ENCODE assay signal across 25 cellular contexts in genomic region chr1:203081465-203082355, GRCh38. TPM values are rescaled to one million over a fixed set of nuclear protein-coding genes. Genes with fewer than 3 reads are reported as not detected.
DNase-seq lines count a peak whose midpoint lies in the region; ATAC-seq, FAIRE-seq and TF ChIP-seq lines count a peak whose summit lies in the region.
"Had no signal": no experiment of that assay in that cellular context is flagged by ENCODE, and none has a peak within 500 bp of the region (broad histone marks: within the 10 kb centered on the region; RNA-seq: fewer than 3 reads in every experiment).

No MANE protein-coding gene starts in this region.

- BruUV-seq in PC-3 (replicated peaks; lab: Mats Ljungman, UMichigan), result no TSS peak

- FAIRE-seq in bronchial epithelial cell (lab: Jason Lieb, UNC), result peak; percentile 18
- FAIRE-seq: GM12892 had no signal

- peaks cover 21% of the 10 kb centered on the region for H3K4me1 Mint-ChIP-seq in mesothelial cell of epicardium
- H3K4me1 Mint-ChIP-seq in stimulated activated naive B cell treated with anti-CD40 and anti-IgM and Interleukin-4, amounts not matched to agents 10 μg/mL and 1 μg/mL and 100 μg/mL, for 72 hours, result peaks cover 3 to 6% of the 10 kb centered on the region in 2 donors

- no peaks in the 10 kb centered on the region for H3K9me2 ChIP-seq in PC-3 (replicated peaks; ENCODE audit: low read length)

- H3K27me3 ChIP-seq in PC-3 (ENCODE audit: low read length) (peaks cover 22% of the 10 kb centered on the region), bronchial epithelial cell (ENCODE audit: control insufficient read depth, insufficient read depth, low read length) (peaks cover 5% of the 10 kb centered on the region)
- H3K27me3 ChIP-seq: testis had no signal

- H3K79me2 ChIP-seq in PC-3 (ENCODE audit: low read length), result no peaks in the 10 kb centered on the region

- H3K36me3 ChIP-seq in PC-3 (ENCODE audit: low read depth, low read length) (no peaks in the 10 kb centered on the region), bronchial epithelial cell (ENCODE audit: control insufficient read depth, insufficient read depth, low read length) (no peaks in the 10 kb centered on the region)

- peaks cover 34% of the 10 kb centered on the region for H3K27me3 Mint-ChIP-seq in mesothelial cell of epicardium (ENCODE audit: low read depth)
- peaks cover 16 to 36% of the 10 kb centered on the region in 2 donors for H3K27me3 Mint-ChIP-seq in stimulated activated naive B cell treated with anti-CD40 and anti-IgM and Interleukin-4, amounts not matched to agents 10 μg/mL and 1 μg/mL and 100 μg/mL, for 72 hours

- TF ChIP-seq CTCF in PC-3 (conservative IDR thresholded peaks at IDR 0.05; ENCODE audit: low read depth, low read length) (no peak), bronchial epithelial cell (IDR thresholded peaks at IDR 0.05; ENCODE audit: insufficient read depth, low read length, severe bottlenecking) (no peak), mesothelial cell of epicardium (IDR thresholded peaks at IDR 0.05; ENCODE audit: unreplicated experiment) (no peak)

- H3K9ac ChIP-seq in PC-3 (ENCODE audit: low read length), result no peak overlapping the region

- H3K27ac ChIP-seq in PC-3 (ENCODE audit: low read length), result no peak overlapping the region
- H3K27ac ChIP-seq: foreskin keratinocyte, RWPE1, testis, VCaP had no signal

- DNase-seq in PC-3 (no peak), bronchial epithelial cell (ENCODE audit: low read depth) (no peak), mesothelial cell of epicardium (ENCODE audit: low spot score in 2 of 2, unreplicated experiment in 2 of 2) (no peak), midbrain (lab: John Stamatoyannopoulos, UW) (no peak), SKM-1 (lab: John Stamatoyannopoulos, UW; ENCODE audit: unreplicated experiment) (no peak)
- DNase-seq in stimulated activated naive B cell treated with anti-CD40 and anti-IgM and Interleukin-4, amounts not matched to agents 10 μg/mL and 1 μg/mL and 100 μg/mL, for 72 hours, result no peak
- DNase-seq in NK-92 treated with Interleukin-12 subunit alpha and Interleukin-12 subunit beta, amount 100 ng/mL, for 24 hours (lab: John Stamatoyannopoulos, UW), result no peak
- DNase-seq: effector CD8-positive, alpha-beta T cell; foreskin keratinocyte; NCI-H1092 treated with DMSO at 0.1 percent for 48 hours; NCI-H187 treated with DMSO at 0.1 percent for 48 hours; NCI-H526 treated with DMSO at 0.1 percent for 48 hours; stimulated activated CD4-positive, alpha-beta T cell treated with anti-CD3 and anti-CD28 coated beads, Interleukin-2, amount 100 ng/mL, for 48 hours; stimulated activated naive CD4-positive, alpha-beta T cell; T-helper 2 cell; testis had no signal

- H3K4me2 ChIP-seq in PC-3 (ENCODE audit: low read length), result no peak overlapping the region

- intact Hi-C loops in PC-3 (cut with micrococcal nuclease), result no loop called here

- H3K27ac Mint-ChIP-seq in mesothelial cell of epicardium, result peak overlapping the region; percentile 66
- peak overlapping the region; percentile 14 for H3K27ac Mint-ChIP-seq in stimulated activated naive B cell treated with anti-CD40 and anti-IgM and Interleukin-4, amounts not matched to agents 10 μg/mL and 1 μg/mL and 100 μg/mL, for 72 hours
- H3K27ac Mint-ChIP-seq: activated T-helper 2 cell treated with anti-CD3 and anti-CD28 coated beads, Interferon-gamma antibody, Interleukin-2, Interleukin-4, amounts not matched to agents 10 μg/mL and 5 μg/mL and 100 μg/mL, durations not matched to agents 14 hours and 24 hours and 36 hours had no signal

- H3K9me3 ChIP-seq in PC-3 (ENCODE audit: low read length), result no peaks in the 10 kb centered on the region
- H3K9me3 ChIP-seq: testis had no signal

- H3K4me3 ChIP-seq in PC-3 (ENCODE audit: low read length) (no peak overlapping the region), bronchial epithelial cell (ENCODE audit: low read depth, low read length) (no peak overlapping the region)
- H3K4me3 ChIP-seq: testis had no signal

- H3K9me3 Mint-ChIP-seq in mesothelial cell of epicardium, result no peaks in the 10 kb centered on the region
- no peaks in the 10 kb centered on the region for H3K9me3 Mint-ChIP-seq in stimulated activated naive B cell treated with anti-CD40 and anti-IgM and Interleukin-4, amounts not matched to agents 10 μg/mL and 1 μg/mL and 100 μg/mL, for 72 hours
- H3K9me3 Mint-ChIP-seq: activated T-helper 2 cell treated with anti-CD3 and anti-CD28 coated beads, Interferon-gamma antibody, Interleukin-2, Interleukin-4, amounts not matched to agents 10 μg/mL and 5 μg/mL and 100 μg/mL, durations not matched to agents 14 hours and 24 hours and 36 hours had no signal

- H3K36me3 Mint-ChIP-seq in mesothelial cell of epicardium, result no peaks in the 10 kb centered on the region
- no peaks in the 10 kb centered on the region for H3K36me3 Mint-ChIP-seq in stimulated activated naive B cell treated with anti-CD40 and anti-IgM and Interleukin-4, amounts not matched to agents 10 μg/mL and 1 μg/mL and 100 μg/mL, for 72 hours

- ATAC-seq in PC-3, result peak; percentile 20; the same call in 1 of the 2 replicates
- no peak for ATAC-seq in stimulated activated naive B cell treated with anti-CD40 and anti-IgM and Interleukin-4, amounts not matched to agents 10 μg/mL and 1 μg/mL and 100 μg/mL, for 72 hours (replicated peaks)
- ATAC-seq: foreskin keratinocyte, HCT116 had no signal

- no peak overlapping the region for H3K4me3 Mint-ChIP-seq in mesothelial cell of epicardium
- no peak overlapping the region for H3K4me3 Mint-ChIP-seq in stimulated activated naive B cell treated with anti-CD40 and anti-IgM and Interleukin-4, amounts not matched to agents 10 μg/mL and 1 μg/mL and 100 μg/mL, for 72 hours

- CTCF ChIA-PET in PC-3 (lab: Charles Lee), result no interaction called here

- no peak overlapping the region for H2AFZ ChIP-seq in PC-3 (ENCODE audit: low read length)

- H4K20me1 ChIP-seq in PC-3 (ENCODE audit: low read length), result no peaks in the 10 kb centered on the region

- no peaks in the 10 kb centered on the region for H3F3A ChIP-seq in PC-3 (ENCODE audit: low read length, unreplicated experiment)

- POLR2A ChIA-PET in PC-3 (lab: Charles Lee; ENCODE audit: unreplicated experiment), result no interaction called here

- H3K4me1 ChIP-seq in PC-3 (ENCODE audit: insufficient read depth, low read length), result no peaks in the 10 kb centered on the region
- H3K4me1 ChIP-seq: foreskin keratinocyte, testis had no signal

RNA-seq across cellular contexts. Expression of gene MYOG, which starts 4.1 kb away (rescaled TPM):
- total RNA-seq in PC-3 (2014; rRNA removed) (not detected in 2 replicates), bronchial epithelial cell (not detected in 2 replicates), mesothelial cell of epicardium (not detected in 3 replicates)
- total RNA-seq: activated T-helper 2 cell treated with anti-CD3 and anti-CD28 coated beads, Interferon-gamma antibody, Interleukin-2, Interleukin-4, amounts not matched to agents 10 μg/mL and 5 μg/mL and 100 μg/mL, durations not matched to agents 14 hours and 24 hours and 36 hours; chondrocyte; foreskin keratinocyte; lower leg skin; mucosa of gallbladder; pulmonary artery endothelial cell had no signal

RNA-seq across cellular contexts. Expression of gene ADORA1, which starts 45.8 kb away (rescaled TPM):
- 1.4 and 3.9 TPM in 2 replicates for total RNA-seq in PC-3 (2014; rRNA removed)
- total RNA-seq in bronchial epithelial cell, result under 0.01 TPM in 1 of 2 replicates, not detected in the other
- total RNA-seq in mesothelial cell of epicardium, result 2.9 to 4.3 TPM (median 3.8 TPM) in 3 replicates
- total RNA-seq: activated T-helper 2 cell treated with anti-CD3 and anti-CD28 coated beads, Interferon-gamma antibody, Interleukin-2, Interleukin-4, amounts not matched to agents 10 μg/mL and 5 μg/mL and 100 μg/mL, durations not matched to agents 14 hours and 24 hours and 36 hours; pulmonary artery endothelial cell had no signal

RNA-seq across cellular contexts. Expression of gene PPFIA4, which starts 55.4 kb away (rescaled TPM):
- total RNA-seq in PC-3 (2014; rRNA removed), result 3.4 and 12.1 TPM in 2 replicates
- 4.2 and 9.2 TPM in 2 replicates for total RNA-seq in bronchial epithelial cell
- 35.3 to 39.4 TPM (median 38.9 TPM) in 3 replicates for total RNA-seq in mesothelial cell of epicardium
